In the genomic region with DNA sequence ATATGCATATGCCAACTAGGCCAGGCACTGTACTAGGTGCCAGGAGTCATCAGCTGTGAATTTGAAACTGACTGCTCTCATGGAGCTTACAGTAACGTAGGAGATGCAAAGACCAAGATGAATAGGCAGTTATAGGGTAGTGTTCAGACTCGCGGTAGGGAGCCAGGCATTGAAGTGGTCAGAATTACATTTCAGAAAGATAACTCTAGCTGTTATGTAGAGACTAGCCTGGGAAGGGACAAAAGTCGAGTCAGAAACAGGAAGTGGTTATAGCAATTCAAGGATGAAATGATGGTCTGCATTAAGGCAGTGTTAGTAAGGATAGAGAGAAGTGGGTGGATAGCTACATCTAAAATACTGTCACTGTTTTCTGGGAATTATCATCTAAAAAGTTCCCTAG, we compare ENCODE assay signal across 13 cellular contexts. TPM values are rescaled to one million over a fixed set of nuclear protein-coding genes. Genes with fewer than 3 reads are reported as not detected.
DNase-seq lines count a peak whose midpoint lies in the region; ATAC-seq and TF ChIP-seq lines count a peak whose summit lies in the region.
"Had no signal": no experiment of that assay in that cellular context is flagged by ENCODE, and none has a peak within 500 bp of the region (broad histone marks: within the 10 kb centered on the region; RNA-seq: fewer than 3 reads in every experiment).

No MANE protein-coding gene starts in this region.

- no peak for ATAC-seq in CD4-positive, CD25-positive, alpha-beta regulatory T cell (ENCODE audit: low read depth in 2 of 2)
- ATAC-seq in activated naive CD8-positive, alpha-beta T cell treated with anti-CD3 and anti-CD28 coated beads, Interleukin-2, amount 10 ng/mL, durations not matched to agents 7 days and 5 days (ENCODE audit: low read depth), result peak; percentile 89
- ATAC-seq in GM19328 (IDR thresholded peaks at IDR 0.05; ENCODE audit: unreplicated experiment) (no peak), HG03342 (IDR thresholded peaks at IDR 0.05; ENCODE audit: unreplicated experiment) (no peak)

- H3K79me2 ChIP-seq in GM23248 (ENCODE audit: insufficient read depth), result peaks cover 16% of the 10 kb centered on the region
- no peaks in the 10 kb centered on the region for H3K79me2 ChIP-seq in OCI-LY7 (ENCODE audit: insufficient read depth, low read depth, low read length)

- no peak overlapping the region for H3K27ac ChIP-seq in CD4-positive, CD25-positive, alpha-beta regulatory T cell (ENCODE audit: insufficient read depth, low read length, poor library complexity, severe bottlenecking)
- H3K27ac ChIP-seq in GM23248 (no peak overlapping the region), OCI-LY7 (ENCODE audit: low read depth, low read length, poor library complexity, severe bottlenecking) (no peak overlapping the region), Peyer's patch (no peak overlapping the region), sigmoid colon (no peak overlapping the region)
- H3K27ac ChIP-seq: SK-N-MC had no signal

- no peaks in the 10 kb centered on the region for H3K9me3 ChIP-seq in CD4-positive, CD25-positive, alpha-beta regulatory T cell (ENCODE audit: control insufficient read depth in 2 of 2, low read length in 2 of 2)
- H3K9me3 ChIP-seq in GM23248 (ENCODE audit: low read depth) (no peaks in the 10 kb centered on the region), OCI-LY7 (ENCODE audit: low read length) (no peaks in the 10 kb centered on the region), Peyer's patch (no peaks in the 10 kb centered on the region), sigmoid colon (no peaks in the 10 kb centered on the region)

- H3K27me3 Mint-ChIP-seq in CD4-positive, CD25-positive, alpha-beta regulatory T cell, result no peaks in the 10 kb centered on the region
- no peaks in the 10 kb centered on the region for H3K27me3 Mint-ChIP-seq in activated naive CD8-positive, alpha-beta T cell treated with anti-CD3 and anti-CD28 coated beads, Interleukin-2, amount 10 ng/mL, durations not matched to agents 7 days and 5 days

- POLR2A ChIA-PET in OCI-LY7 (lab: Charles Lee), result interaction anchor here (1.1 to 1.2 kb wide), 2 partner anchors 11 kb away, joined by 3 to 5 read pairs; no protein-coding TSS in a partner anchor
- POLR2A ChIA-PET in activated naive CD8-positive, alpha-beta T cell treated with anti-CD3 and anti-CD28 coated beads, Interleukin-2, amount 10 ng/mL, durations not matched to agents 7 days and 5 days (lab: Charles Lee), result interaction anchor here (1.1 to 1.5 kb wide), 2 partner anchors 56 to 89 kb away, joined by 3 to 4 read pairs; partner anchors contain the start of gene PCMT1

- no peak overlapping the region for H3K9ac ChIP-seq in GM23248

- peaks cover 5 to 18% (median 14%) of the 10 kb centered on the region in 4 donors for H3K4me1 Mint-ChIP-seq in CD4-positive, CD25-positive, alpha-beta regulatory T cell
- peaks cover 24% of the 10 kb centered on the region for H3K4me1 Mint-ChIP-seq in activated naive CD8-positive, alpha-beta T cell treated with anti-CD3 and anti-CD28 coated beads, Interleukin-2, amount 10 ng/mL, durations not matched to agents 7 days and 5 days

- in situ Hi-C loops in GM23248 (cut with MboI), result no loop called here

- intact Hi-C loops in OCI-LY7 (cut with micrococcal nuclease; ENCODE audit: unreplicated experiment), result no loop called here
- intact Hi-C loops in sigmoid colon (cut with DNase I), result no loop called here

- H3K27ac Mint-ChIP-seq in CD4-positive, CD25-positive, alpha-beta regulatory T cell, result peak overlapping the region; percentile 49 to 76 (median 64)
- H3K27ac Mint-ChIP-seq in activated naive CD8-positive, alpha-beta T cell treated with anti-CD3 and anti-CD28 coated beads, Interleukin-2, amount 10 ng/mL, durations not matched to agents 7 days and 5 days, result peak overlapping the region; percentile 33

- TF ChIP-seq POLR2A in Peyer's patch (IDR thresholded peaks at IDR 0.05), result no peak
- TF ChIP-seq POLR2A in sigmoid colon (IDR thresholded peaks at IDR 0.05), result no peak

- CTCF ChIA-PET in OCI-LY7 (lab: Charles Lee; ENCODE audit: unreplicated experiment), result no interaction called here

- WGBS in GM23248 (ENCODE audit: low coverage in 1 of 2, low lambda C conversion rate in 2 of 2, missing lambda C conversion rate in 2 of 2), 2 experiments, result 73 to 78% methylated on average over 4 of the region's 4 CpGs
- WGBS in sigmoid colon, 2 donors, result 58 to 73% methylated on average over 4 of the region's 4 CpGs

- H3K9me2 ChIP-seq in GM23248 (ENCODE audit: insufficient read depth) (no peaks in the 10 kb centered on the region), OCI-LY7 (ENCODE audit: insufficient read depth, low read length) (no peaks in the 10 kb centered on the region)

- peaks cover 21% of the 10 kb centered on the region for H3K36me3 ChIP-seq in CD4-positive, CD25-positive, alpha-beta regulatory T cell (ENCODE audit: control insufficient read depth, insufficient read depth, low read length)
- H3K36me3 ChIP-seq in GM23248 (ENCODE audit: low read depth) (peaks cover 32% of the 10 kb centered on the region), OCI-LY7 (ENCODE audit: insufficient read depth, low read length) (peaks cover 70% of the 10 kb centered on the region), Peyer's patch (peaks cover 0 to 35% (median 0%) of the 10 kb centered on the region in 3 donors), sigmoid colon (peaks cover 0 to 54% (median 1%) of the 10 kb centered on the region in 4 donors)

- TF ChIP-seq CTCF in OCI-LY7 (conservative IDR thresholded peaks at IDR 0.05; ENCODE audit: low read length), result no peak
- TF ChIP-seq CTCF in Peyer's patch (IDR thresholded peaks at IDR 0.05), result no peak
- TF ChIP-seq CTCF in sigmoid colon (IDR thresholded peaks at IDR 0.05), result no peak

- H3K4me3 Mint-ChIP-seq in CD4-positive, CD25-positive, alpha-beta regulatory T cell, result no peak overlapping the region
- H3K4me3 Mint-ChIP-seq in activated naive CD8-positive, alpha-beta T cell treated with anti-CD3 and anti-CD28 coated beads, Interleukin-2, amount 10 ng/mL, durations not matched to agents 7 days and 5 days, result peak overlapping the region; percentile 39

- H2AFZ ChIP-seq in GM23248 (no peak overlapping the region), OCI-LY7 (ENCODE audit: low read length) (no peak overlapping the region)

- TF ChIP-seq EP300 in sigmoid colon (IDR thresholded peaks at IDR 0.05), result no peak

- BruUV-seq in OCI-LY7 (replicated peaks; lab: Mats Ljungman, UMichigan), result no TSS peak

- H3F3A ChIP-seq in GM23248 (ENCODE audit: insufficient read depth), result peaks cover 9% of the 10 kb centered on the region; the same call in 1 of the 2 replicates

- H3K27me3 ChIP-seq in CD4-positive, CD25-positive, alpha-beta regulatory T cell (ENCODE audit: control insufficient read depth, insufficient read depth, low read length), result no peaks in the 10 kb centered on the region
- no peaks in the 10 kb centered on the region for H3K27me3 ChIP-seq in GM23248 (replicated peaks; ENCODE audit: insufficient read depth)
- H3K27me3 ChIP-seq in Peyer's patch, result no peaks in the 10 kb centered on the region
- no peaks in the 10 kb centered on the region for H3K27me3 ChIP-seq in sigmoid colon

- no peak overlapping the region for H3K4me3 ChIP-seq in CD4-positive, CD25-positive, alpha-beta regulatory T cell (ENCODE audit: low read depth, low read length)
- H3K4me3 ChIP-seq in GM23248 (no peak overlapping the region), OCI-LY7 (ENCODE audit: low read depth, low read length, poor library complexity, severe bottlenecking) (no peak overlapping the region), Peyer's patch (no peak overlapping the region), sigmoid colon (no peak overlapping the region)
- H3K4me3 ChIP-seq: SK-N-MC had no signal

- no peaks in the 10 kb centered on the region for H3K4me1 ChIP-seq in CD4-positive, CD25-positive, alpha-beta regulatory T cell (ENCODE audit: control insufficient read depth, insufficient read depth, low read length, poor library complexity, severe bottlenecking)
- H3K4me1 ChIP-seq in GM23248 (ENCODE audit: insufficient read depth) (no peaks in the 10 kb centered on the region), OCI-LY7 (ENCODE audit: insufficient read depth, low read length, poor library complexity, severe bottlenecking) (no peaks in the 10 kb centered on the region), Peyer's patch (no peaks in the 10 kb centered on the region), sigmoid colon (no peaks in the 10 kb centered on the region)

- peaks cover 24% of the 10 kb centered on the region for H3K36me3 Mint-ChIP-seq in CD4-positive, CD25-positive, alpha-beta regulatory T cell
- H3K36me3 Mint-ChIP-seq in activated naive CD8-positive, alpha-beta T cell treated with anti-CD3 and anti-CD28 coated beads, Interleukin-2, amount 10 ng/mL, durations not matched to agents 7 days and 5 days, result peaks cover 15% of the 10 kb centered on the region

- H3K9me3 Mint-ChIP-seq in CD4-positive, CD25-positive, alpha-beta regulatory T cell, result no peaks in the 10 kb centered on the region
- H3K9me3 Mint-ChIP-seq in activated naive CD8-positive, alpha-beta T cell treated with anti-CD3 and anti-CD28 coated beads, Interleukin-2, amount 10 ng/mL, durations not matched to agents 7 days and 5 days, result no peaks in the 10 kb centered on the region

- peak in 1 of 3 donors; percentile 34 for DNase-seq in CD4-positive, CD25-positive, alpha-beta regulatory T cell
- DNase-seq in GM23248, result peak; percentile 37
- peak; percentile 7 for DNase-seq in OCI-LY7 (ENCODE audit: low spot score)
- DNase-seq in activated naive CD8-positive, alpha-beta T cell treated with anti-CD3 and anti-CD28 coated beads, Interleukin-2, amount 10 ng/mL, durations not matched to agents 7 days and 5 days, result no peak
- no peak for DNase-seq in Peyer's patch
- no peak for DNase-seq in sigmoid colon
- DNase-seq: effector CD8-positive, alpha-beta T cell; NCI-H2029 treated with DMSO at 0.1 percent for 48 hours; NCI-H774; stimulated activated CD4-positive, alpha-beta T cell treated with anti-CD3 and anti-CD28 coated beads, Interleukin-4, amount 100 ng/mL, for 1 hour had no signal

- H3K4me2 ChIP-seq in GM23248 (ENCODE audit: unreplicated experiment) (no peak overlapping the region), OCI-LY7 (ENCODE audit: low read length) (no peak overlapping the region)

- H4K20me1 ChIP-seq in GM23248 (ENCODE audit: insufficient read depth), result no peaks in the 10 kb centered on the region
- H4K20me1 ChIP-seq in OCI-LY7 (ENCODE audit: insufficient read depth, low read length), result no peaks in the 10 kb centered on the region

RNA-seq across cellular contexts. Expression of gene PCMT1, which starts 56.6 kb away (rescaled TPM):
- 44.8 TPM for total RNA-seq in CD4-positive, CD25-positive, alpha-beta regulatory T cell
- polyA plus RNA-seq in CD4-positive, CD25-positive, alpha-beta regulatory T cell, result 100 to 1,000 TPM; 166 to 228 (median 175) TPM
- total RNA-seq in GM23248 (2014; rRNA removed; shearing (Covaris generic)), result 132 and 165 TPM in 2 replicates
- 183 and 184 TPM in 2 replicates for polyA plus RNA-seq in GM23248 (2016; fragmentation: Nextera tagmentation; extraction: Ambion mirVana)
- total RNA-seq in OCI-LY7 (2014; rRNA removed; shearing (Covaris generic)), result 125 and 140 TPM in 2 replicates
- total RNA-seq in OCI-LY7 (2022), result 116 and 117 TPM in 2 replicates
- 10 to 100 TPM; 76.9 to 80.0 TPM for total RNA-seq in activated naive CD8-positive, alpha-beta T cell treated with anti-CD3 and anti-CD28 coated beads, Interleukin-2, amount 10 ng/mL, durations not matched to agents 7 days and 5 days
- 10 to 100 TPM; 39.4 to 52.0 (median 44.9) TPM for total RNA-seq in Peyer's patch
- total RNA-seq in sigmoid colon, result 100 to 1,000 TPM in 1 of 4 donors, 10 to 100 TPM in 3; 74.0 to 117 (median 96.0) TPM
- 10 to 100 TPM; 33.0 to 64.4 (median 49.0) TPM for polyA plus RNA-seq in sigmoid colon

RNA-seq across cellular contexts. Expression of gene LRP11, which starts 58.0 kb away (rescaled TPM):
- total RNA-seq in CD4-positive, CD25-positive, alpha-beta regulatory T cell, result 0.49 TPM
- polyA plus RNA-seq in CD4-positive, CD25-positive, alpha-beta regulatory T cell, result 1 to 10 TPM in 2 of 4 donors, under 1 TPM in 2; 0.42 to 1.3 (median 0.93) TPM
- total RNA-seq in GM23248 (2014; rRNA removed; shearing (Covaris generic)), result 108 and 168 TPM in 2 replicates
- polyA plus RNA-seq in GM23248 (2016; fragmentation: Nextera tagmentation; extraction: Ambion mirVana) (44.9 and 50.3 TPM in 2 replicates), sigmoid colon (10 to 100 TPM in 1 of 3 donors, 1 to 10 TPM in 2; 2.4 to 11.7 (median 3.5) TPM)
- 1.1 and 1.5 TPM in 2 replicates for total RNA-seq in OCI-LY7 (2014; rRNA removed; shearing (Covaris generic))
- total RNA-seq in OCI-LY7 (2022) (1.2 and 1.5 TPM in 2 replicates), Peyer's patch (10 to 100 TPM in 2 of 4 donors, 1 to 10 TPM in 2; 3.7 to 14.6 (median 11.0) TPM), sigmoid colon (10 to 100 TPM; 17.2 to 71.7 (median 21.5) TPM)
- total RNA-seq in activated naive CD8-positive, alpha-beta T cell treated with anti-CD3 and anti-CD28 coated beads, Interleukin-2, amount 10 ng/mL, durations not matched to agents 7 days and 5 days, result 1 to 10 TPM; 2.3 to 2.7 TPM

RNA-seq across cellular contexts. Expression of gene NUP43, which starts 59.8 kb away (rescaled TPM):
- 22.4 TPM for total RNA-seq in CD4-positive, CD25-positive, alpha-beta regulatory T cell
- 10 to 100 TPM in 1 of 4 donors, 1 to 10 TPM in 3; 4.0 to 10.7 (median 5.6) TPM for polyA plus RNA-seq in CD4-positive, CD25-positive, alpha-beta regulatory T cell
- total RNA-seq in GM23248 (2014; rRNA removed; shearing (Covaris generic)), result 35.8 and 58.0 TPM in 2 replicates
- polyA plus RNA-seq in GM23248 (2016; fragmentation: Nextera tagmentation; extraction: Ambion mirVana) (16.1 and 16.4 TPM in 2 replicates), sigmoid colon (10 to 100 TPM in 1 of 3 donors, 1 to 10 TPM in 2; 3.0 to 13.0 (median 4.2) TPM)
- total RNA-seq in OCI-LY7 (2014; rRNA removed; shearing (Covaris generic)), result 28.6 and 30.7 TPM in 2 replicates
- total RNA-seq in OCI-LY7 (2022) (72.4 and 73.0 TPM in 2 replicates), Peyer's patch (10 to 100 TPM; 16.1 to 64.4 (median 16.3) TPM), sigmoid colon (10 to 100 TPM; 18.3 to 56.3 (median 33.3) TPM)
- 10 to 100 TPM; 61.2 to 67.6 TPM for total RNA-seq in activated naive CD8-positive, alpha-beta T cell treated with anti-CD3 and anti-CD28 coated beads, Interleukin-2, amount 10 ng/mL, durations not matched to agents 7 days and 5 days

Comparison
In these comparisons a context has a peak if more than half of its experiments do, and no peak if none do; other contexts are left out.
1. DNase-seq: peak in GM23248 (single experiment) and OCI-LY7 (single experiment); none in activated naive CD8-positive, alpha-beta T cell treated with anti-CD3 and anti-CD28 coated beads, Interleukin-2, amount 10 ng/mL, durations not matched to agents 7 days and 5 days (single experiment), Peyer's patch (0 of 3) and sigmoid colon (single experiment).